Comparison of ENCODE assay signal across 8 cellular contexts in the genomic region with DNA sequence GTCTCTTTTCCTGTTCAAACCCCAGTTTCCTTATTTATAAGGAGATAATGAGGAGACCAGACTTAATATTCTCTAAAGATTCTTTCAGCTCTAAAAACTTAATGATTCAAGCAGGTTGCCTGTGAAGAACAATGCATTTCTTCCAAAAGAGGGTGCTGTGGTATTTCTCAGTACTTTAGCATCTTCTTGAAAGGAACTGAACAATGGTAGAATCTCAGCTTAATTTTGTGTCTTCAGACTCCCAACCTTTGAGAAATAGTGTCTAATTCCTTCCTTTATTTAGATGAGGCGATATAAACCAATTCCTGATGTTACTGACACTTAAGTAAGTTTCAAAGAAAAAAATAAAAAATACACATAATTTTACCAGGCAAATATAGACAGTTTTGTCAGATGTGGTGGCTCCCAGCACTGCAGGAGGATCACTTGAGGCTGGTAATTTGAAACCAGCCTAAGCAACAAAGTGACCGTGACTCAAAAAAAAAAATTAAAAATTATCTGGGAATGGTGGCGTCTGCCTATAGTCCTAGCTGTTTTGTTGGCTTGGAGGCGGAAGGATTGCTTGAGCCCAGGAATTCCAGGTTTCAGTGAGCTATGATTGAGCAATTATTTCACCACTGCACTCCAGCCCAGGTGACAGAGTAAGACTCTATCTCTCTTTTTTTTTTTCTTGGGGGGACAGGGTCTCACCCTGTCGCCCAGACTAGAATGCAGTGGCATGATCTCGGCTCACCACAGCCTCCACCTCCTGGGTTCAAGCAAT.
DNase-seq lines count a peak whose midpoint lies in the region; ATAC-seq and TF ChIP-seq lines count a peak whose summit lies in the region.

No MANE protein-coding gene starts in this region.

- TF ChIP-seq CTCF in 22Rv1 (IDR thresholded peaks at IDR 0.05), result peak; percentile 57
- TF ChIP-seq CTCF in GM12865 (IDR thresholded peaks at IDR 0.05; ENCODE audit: insufficient read depth, low read depth, low read length, missing control alignments), result no peak

- H3K4me3 ChIP-seq in GM12865 (ENCODE audit: low read depth, low read length) (no peak overlapping the region), skeletal muscle satellite cell (ENCODE audit: low read length) (no peak overlapping the region)

- H3K36me3 ChIP-seq in skeletal muscle satellite cell (ENCODE audit: insufficient read depth, low read length), result no peaks in the 10 kb centered on the region

- peaks cover 26% of the 10 kb centered on the region for H3K4me1 ChIP-seq in skeletal muscle satellite cell (ENCODE audit: control insufficient read depth, insufficient read depth, low read length)

- no peak overlapping the region for H3K4me2 ChIP-seq in skeletal muscle satellite cell (ENCODE audit: low read length)

- ATAC-seq in HG02588 (IDR thresholded peaks at IDR 0.05; ENCODE audit: unreplicated experiment) (no peak), GM19351 (IDR thresholded peaks at IDR 0.05; ENCODE audit: unreplicated experiment) (no peak)

- no peaks in the 10 kb centered on the region for H3K9me3 ChIP-seq in skeletal muscle satellite cell (replicated peaks; ENCODE audit: low read length)

- H3K9ac ChIP-seq in skeletal muscle satellite cell (ENCODE audit: low read depth, low read length), result peak overlapping the region; percentile 16

- H3K27ac ChIP-seq in 22Rv1, result no peak overlapping the region

- no peaks in the 10 kb centered on the region for H3K27me3 ChIP-seq in skeletal muscle satellite cell (ENCODE audit: control insufficient read depth, insufficient read depth, low read length)

- peak; percentile 50 for DNase-seq in GM12865 (ENCODE audit: low read depth)
- peak; percentile 29 for DNase-seq in SK-N-DZ (ENCODE audit: low spot score)
- peak; percentile 23 for DNase-seq in globus pallidus (ENCODE audit: low spot score)
- DNase-seq in stimulated activated CD4-positive, alpha-beta T cell treated with anti-CD3 and anti-CD28 coated beads, Interleukin-2, amount 100 ng/mL, for 48 hours, result no peak

Comparison
In these comparisons a context has a peak if more than half of its experiments do, and no peak if none do; other contexts are left out.
1. DNase-seq: peak in GM12865 (single experiment), SK-N-DZ (single experiment) and globus pallidus (single experiment); none in stimulated activated CD4-positive, alpha-beta T cell treated with anti-CD3 and anti-CD28 coated beads, Interleukin-2, amount 100 ng/mL, for 48 hours (0 of 2).